ENCODE assay signal across 9 cellular contexts in genomic region chr7:142384508-142384922, GRCh38.
DNase-seq lines count a peak whose midpoint lies in the region; ATAC-seq and TF ChIP-seq lines count a peak whose summit lies in the region.
"Had no signal": no experiment of that assay in that cellular context is flagged by ENCODE, and none has a peak within 500 bp of the region (broad histone marks: within the 10 kb centered on the region; RNA-seq: fewer than 3 reads in every experiment).

No MANE protein-coding gene starts in this region.

- H3K27ac ChIP-seq in CD8-positive, alpha-beta T cell (ENCODE audit: low read depth, low read length): no peak overlapping the region
- H3K27ac ChIP-seq in hepatocyte (peak overlapping the region; percentile 20), testis (no peak overlapping the region)
- H3K27ac ChIP-seq: cardiac muscle cell had no signal

- H3K4me3 ChIP-seq in CD8-positive, alpha-beta T cell (ENCODE audit: low read depth, low read length): no peak overlapping the region
- H3K4me3 ChIP-seq in hepatocyte (no peak overlapping the region), testis (no peak overlapping the region)
- H3K4me3 ChIP-seq: cardiac muscle cell had no signal

- no peak for TF ChIP-seq CTCF in CD8-positive, alpha-beta T cell (IDR thresholded peaks at IDR 0.05)
- TF ChIP-seq CTCF in hepatocyte (IDR thresholded peaks at IDR 0.05; ENCODE audit: poor library complexity): no peak
- no peak for TF ChIP-seq CTCF in testis (IDR thresholded peaks at IDR 0.05)

- H3K9me3 Mint-ChIP-seq in CD8-positive, alpha-beta T cell: no peaks in the 10 kb centered on the region
- no peaks in the 10 kb centered on the region for H3K9me3 Mint-ChIP-seq in activated CD4-positive, alpha-beta T cell treated with anti-CD3 and anti-CD28 coated beads, Interleukin-2, amount 10 ng/mL, durations not matched to agents 7 days and 5 days

- no peaks in the 10 kb centered on the region for H3K79me2 ChIP-seq in hepatocyte

- CTCF ChIA-PET in CD8-positive, alpha-beta T cell (lab: Charles Lee): interaction anchor here (0.7 to 5.2 kb wide), 12 partner anchors 11 to 908 kb away, joined by 3 to 39 read pairs (median 6); no protein-coding TSS in a partner anchor
- CTCF ChIA-PET in activated CD4-positive, alpha-beta T cell treated with anti-CD3 and anti-CD28 coated beads, Interleukin-2, amount 10 ng/mL, durations not matched to agents 7 days and 5 days (lab: Charles Lee): interaction anchor here (1.2 to 2.9 kb wide), 5 partner anchors 10 to 51 kb away, joined by 3 to 9 read pairs (median 6); no protein-coding TSS in a partner anchor

- TF ChIP-seq POLR2A in testis (IDR thresholded peaks at IDR 0.05): no peak

- no peaks in the 10 kb centered on the region for H3K36me3 Mint-ChIP-seq in CD8-positive, alpha-beta T cell
- no peaks in the 10 kb centered on the region for H3K36me3 Mint-ChIP-seq in activated CD4-positive, alpha-beta T cell treated with anti-CD3 and anti-CD28 coated beads, Interleukin-2, amount 10 ng/mL, durations not matched to agents 7 days and 5 days (ENCODE audit: low read depth)

- peaks cover 26% of the 10 kb centered on the region for H3K4me1 Mint-ChIP-seq in CD8-positive, alpha-beta T cell (ENCODE audit: low read depth)
- H3K4me1 Mint-ChIP-seq in activated CD4-positive, alpha-beta T cell treated with anti-CD3 and anti-CD28 coated beads, Interleukin-2, amount 10 ng/mL, durations not matched to agents 7 days and 5 days: peaks cover 28% of the 10 kb centered on the region

- intact Hi-C loops in CD8-positive, alpha-beta T cell (cut with DNase I, micrococcal nuclease): loop anchor here in 1 of 2 experiments (10.0 kb wide), 2 partner anchors 620 to 830 kb away; no protein-coding TSS in a partner anchor
- intact Hi-C loops in testis (cut with DNase I; ENCODE audit: low total_unique reads): no loop called here

- H3K9me2 ChIP-seq in hepatocyte (replicated peaks; ENCODE audit: insufficient read depth): no peaks in the 10 kb centered on the region

- H2AFZ ChIP-seq in hepatocyte: no peak overlapping the region

- H3K4me2 ChIP-seq in hepatocyte: no peak overlapping the region

- no peaks in the 10 kb centered on the region for H3K27me3 Mint-ChIP-seq in CD8-positive, alpha-beta T cell (ENCODE audit: low read depth)
- H3K27me3 Mint-ChIP-seq in activated CD4-positive, alpha-beta T cell treated with anti-CD3 and anti-CD28 coated beads, Interleukin-2, amount 10 ng/mL, durations not matched to agents 7 days and 5 days: no peaks in the 10 kb centered on the region

- H3K4me3 Mint-ChIP-seq in CD8-positive, alpha-beta T cell: peak overlapping the region; percentile 59
- H3K4me3 Mint-ChIP-seq in activated CD4-positive, alpha-beta T cell treated with anti-CD3 and anti-CD28 coated beads, Interleukin-2, amount 10 ng/mL, durations not matched to agents 7 days and 5 days: peak overlapping the region; percentile 30

- peaks cover 18% of the 10 kb centered on the region for H3K4me1 ChIP-seq in CD8-positive, alpha-beta T cell (ENCODE audit: insufficient read depth, low read length)
- peaks cover 4% of the 10 kb centered on the region for H3K4me1 ChIP-seq in hepatocyte (ENCODE audit: insufficient read depth)
- no peaks in the 10 kb centered on the region for H3K4me1 ChIP-seq in testis

- WGBS in hepatocyte (ENCODE audit: low lambda C conversion rate, missing lambda C conversion rate): 64% methylated on average over 11 of the region's 11 CpGs
- 67 to 69% methylated on average over 10 to 11 of the region's 11 CpGs for whole genome bisulfite sequencing in testis, 2 donors

- POLR2A ChIA-PET in CD8-positive, alpha-beta T cell (lab: Charles Lee): interaction anchor here (1.4 kb wide), 1 partner anchor 412 kb away, joined by 7 read pairs; no protein-coding TSS in a partner anchor
- POLR2A ChIA-PET in activated CD4-positive, alpha-beta T cell treated with anti-CD3 and anti-CD28 coated beads, Interleukin-2, amount 10 ng/mL, durations not matched to agents 7 days and 5 days (lab: Charles Lee): no interaction called here

- no peaks in the 10 kb centered on the region for H3K9me3 ChIP-seq in CD8-positive, alpha-beta T cell (ENCODE audit: low read length)
- H3K9me3 ChIP-seq in hepatocyte (ENCODE audit: low read depth): no peaks in the 10 kb centered on the region
- no peaks in the 10 kb centered on the region for H3K9me3 ChIP-seq in testis

- peak; percentile 74 for ATAC-seq in CD8-positive, alpha-beta T cell
- peak; percentile 30 for ATAC-seq in HG03342 (IDR thresholded peaks at IDR 0.05; ENCODE audit: unreplicated experiment)
- no peak for ATAC-seq in GM21390 (IDR thresholded peaks at IDR 0.05; ENCODE audit: unreplicated experiment)
- no peak for ATAC-seq in HG03108 (IDR thresholded peaks at IDR 0.05; ENCODE audit: unreplicated experiment)

- H3K27ac Mint-ChIP-seq in CD8-positive, alpha-beta T cell: peak overlapping the region; percentile 68
- H3K27ac Mint-ChIP-seq in activated CD4-positive, alpha-beta T cell treated with anti-CD3 and anti-CD28 coated beads, Interleukin-2, amount 10 ng/mL, durations not matched to agents 7 days and 5 days: peak overlapping the region; percentile 70

- no peaks in the 10 kb centered on the region for H3K27me3 ChIP-seq in CD8-positive, alpha-beta T cell (ENCODE audit: insufficient read depth, low read length)
- H3K27me3 ChIP-seq in hepatocyte: no peaks in the 10 kb centered on the region
- H3K27me3 ChIP-seq in testis: no peaks in the 10 kb centered on the region
- H3K27me3 ChIP-seq: cardiac muscle cell had no signal

- DNase-seq in CD8-positive, alpha-beta T cell: peak in 4 of 7 experiments; percentile 11 to 45 (median 32)
- peak; percentile 36 for DNase-seq in activated CD4-positive, alpha-beta T cell treated with anti-CD3 and anti-CD28 coated beads, Interleukin-2, amount 10 ng/mL, durations not matched to agents 7 days and 5 days
- DNase-seq in hepatocyte (ENCODE audit: low spot score): no peak
- DNase-seq in testis: no peak
- DNase-seq in COLO829 (ENCODE audit: low spot score): no peak

- H4K20me1 ChIP-seq in hepatocyte (ENCODE audit: insufficient read depth, poor library complexity, severe bottlenecking): no peaks in the 10 kb centered on the region

- H3K36me3 ChIP-seq in CD8-positive, alpha-beta T cell (ENCODE audit: insufficient read depth, low read length): no peaks in the 10 kb centered on the region
- H3K36me3 ChIP-seq in hepatocyte (replicated peaks; ENCODE audit: insufficient read depth, low read depth): no peaks in the 10 kb centered on the region
- H3K36me3 ChIP-seq in testis (ENCODE audit: low read depth, missing control alignments): no peaks in the 10 kb centered on the region
- H3K36me3 ChIP-seq: cardiac muscle cell had no signal

Comparison
In these comparisons a context has a peak if more than half of its experiments do, and no peak if none do; other contexts are left out.
1. ATAC-seq: peak in CD8-positive, alpha-beta T cell (single experiment) and HG03342 (single experiment); none in GM21390 (single experiment) and HG03108 (single experiment).
2. DNase-seq: peak in CD8-positive, alpha-beta T cell (4 of 7) and activated CD4-positive, alpha-beta T cell treated with anti-CD3 and anti-CD28 coated beads, Interleukin-2, amount 10 ng/mL, durations not matched to agents 7 days and 5 days (single experiment); none in hepatocyte (single experiment), testis (single experiment) and COLO829 (single experiment).